In genomic region chr1:15100369-15101111, GRCh38 we compare ENCODE assay signal across 8 cellular contexts. TPM values are rescaled to one million over a fixed set of nuclear protein-coding genes. Genes with fewer than 3 reads are reported as not detected.
A peak's percentile ranks its signal among the peaks of the same experiment; 100 is the strongest.
DNase-seq lines count a peak whose midpoint lies in the region; ATAC-seq, FAIRE-seq and TF ChIP-seq lines count a peak whose summit lies in the region.

No MANE protein-coding gene starts in this region.

- peak overlapping the region in 1 of 2 donors; percentile 78 for H3K27ac Mint-ChIP-seq in natural killer cell

- WGBS in suprapubic skin: 38% methylated on average over 23 of the region's 23 CpGs

- FAIRE-seq in GM12892 (lab: Jason Lieb, UNC): peak; percentile 92

- no peak overlapping the region for H3K27ac ChIP-seq in suprapubic skin

- ATAC-seq in natural killer cell: peak; percentile 62 to 94 (median 92)
- no peak for ATAC-seq in HG02571 (IDR thresholded peaks at IDR 0.05; ENCODE audit: unreplicated experiment)

- no peaks in the 10 kb centered on the region for H3K9me3 Mint-ChIP-seq in natural killer cell

- no peaks in the 10 kb centered on the region for H3K36me3 ChIP-seq in suprapubic skin

- peaks cover 30 to 34% of the 10 kb centered on the region in 2 donors for H3K4me1 Mint-ChIP-seq in natural killer cell

- no peaks in the 10 kb centered on the region for H3K9me3 ChIP-seq in suprapubic skin

- H3K27me3 ChIP-seq in suprapubic skin: peaks cover 7% of the 10 kb centered on the region

- no peak overlapping the region for H3K4me3 Mint-ChIP-seq in natural killer cell

- H3K36me3 Mint-ChIP-seq in natural killer cell: no peaks in the 10 kb centered on the region

- peak; percentile 63 for DNase-seq in AG08395 (ENCODE audit: low spot score)
- DNase-seq in GM12892 (ENCODE audit: insufficient read length): peak; percentile 62
- DNase-seq in NCI-H2196 treated with DMSO at 0.1 percent for 48 hours (lab: John Stamatoyannopoulos, UW; ENCODE audit: unreplicated experiment): peak; percentile 6
- peak; percentile 79 for DNase-seq in activated CD8-positive, alpha-beta memory T cell treated with anti-CD3 and anti-CD28 coated beads for 24 hours
- peak; percentile 46 for DNase-seq in epidermal melanocyte (ENCODE audit: insufficient read length, low spot score)
- peak; percentile 67 for DNase-seq in natural killer cell
- no peak for DNase-seq in suprapubic skin (ENCODE audit: low spot score in 2 of 2)

- TF ChIP-seq CTCF in natural killer cell (IDR thresholded peaks at IDR 0.05) (peak; percentile 97), suprapubic skin (IDR thresholded peaks at IDR 0.05) (peak; percentile 52 to 94)

- H3K27me3 Mint-ChIP-seq in natural killer cell (ENCODE audit: low read depth in 2 of 2): peaks cover 16 to 34% of the 10 kb centered on the region in 2 donors

- intact Hi-C loops in natural killer cell (cut with micrococcal nuclease): loop anchor here (1.0 to 5.0 kb wide), 5 partner anchors 38 to 318 kb away; no protein-coding TSS in a partner anchor

- no peak for TF ChIP-seq EP300 in suprapubic skin (IDR thresholded peaks at IDR 0.05)

- H3K4me1 ChIP-seq in suprapubic skin: no peaks in the 10 kb centered on the region

- no peak overlapping the region for H3K4me3 ChIP-seq in suprapubic skin

- TF ChIP-seq POLR2A in GM12892 (IDR thresholded peaks at IDR 0.05; ENCODE audit: low read depth, low read length) (no peak), suprapubic skin (IDR thresholded peaks at IDR 0.05) (no peak)

RNA-seq across cellular contexts. Expression of gene TMEM51, which starts 53.0 kb away (rescaled TPM):
- 0.13 TPM for polyA plus RNA-seq in GM12892 (2012; ENCODE audit: missing spikeins)
- not detected for total RNA-seq in natural killer cell
- 10 to 100 TPM in 2 of 4 donors, 1 to 10 TPM in 2; 6.4 to 12.2 (median 10.6) TPM for total RNA-seq in suprapubic skin

Comparison
In these comparisons a context has a peak if more than half of its experiments do, and no peak if none do; other contexts are left out.
1. DNase-seq: peak in AG08395 (single experiment), GM12892 (single experiment), NCI-H2196 treated with DMSO at 0.1 percent for 48 hours (single experiment), activated CD8-positive, alpha-beta memory T cell treated with anti-CD3 and anti-CD28 coated beads for 24 hours (single experiment), epidermal melanocyte (single experiment) and natural killer cell (single experiment); none in suprapubic skin (0 of 2).
2. RNA of gene TMEM51, which starts 53.0 kb away (total RNA-seq): 6.4 to 12.2 TPM in suprapubic skin; not detected in natural killer cell; every median in the first group is over 4 times any median in the second.